ENCODE assay signal across 14 cellular contexts in the genomic region with DNA sequence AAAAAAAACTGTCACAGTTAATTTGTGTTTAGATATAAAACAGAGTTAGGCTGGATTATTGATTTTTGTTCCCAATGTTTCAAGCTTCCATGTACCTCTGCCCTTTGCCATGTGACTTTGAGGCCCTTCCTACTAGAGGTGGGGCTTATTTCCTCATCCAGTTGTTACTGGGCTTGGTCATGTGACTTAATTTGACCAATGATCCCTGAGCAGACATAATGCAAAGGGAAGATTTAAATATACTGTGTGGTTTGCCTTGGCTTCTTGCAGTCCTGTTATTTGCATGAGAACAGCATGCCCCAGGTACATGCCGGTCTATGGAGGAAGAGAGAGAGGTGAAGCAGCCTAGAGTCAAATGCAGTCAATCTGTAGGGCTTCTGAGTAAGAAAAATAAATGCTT.
"Had no signal": no experiment of that assay in that cellular context is flagged by ENCODE, and none has a peak within 500 bp of the region (broad histone marks: within the 10 kb centered on the region; RNA-seq: fewer than 3 reads in every experiment).

No MANE protein-coding gene starts in this region.

- DNase-seq: activated CD4-positive, alpha-beta T cell treated with anti-CD3 and anti-CD28 coated beads, Interleukin-2, amount 50 U/mL, for 4 hours; activated gamma-delta T cell treated with Interleukin-2 at 50 U/mL for 16 hours; effector CD8-positive, alpha-beta T cell; esophagus squamous epithelium; left lung; midbrain; nephron progenitor cell; nucleus accumbens; retina; stimulated activated CD4-positive, alpha-beta T cell treated with anti-CD3 and anti-CD28 coated beads, Interleukin-12 subunit alpha, Interleukin-12 subunit beta, amount 100 ng/mL, for 4 hours; stimulated activated CD4-positive, alpha-beta T cell treated with anti-CD3 and anti-CD28 coated beads, Interleukin-1b, Interleukin-23, amount 100 ng/mL, for 48 hours; stimulated activated naive CD4-positive, alpha-beta T cell treated with Interleukin-2 at 50 U/mL for 16 hours; thyroid gland; WERI-Rb-1 had no signal

- H3K4me3 ChIP-seq: esophagus squamous epithelium, left lung, thyroid gland had no signal

- H3K9me3 ChIP-seq: esophagus squamous epithelium, left lung, thyroid gland had no signal

- H3K4me1 ChIP-seq: esophagus squamous epithelium, left lung, thyroid gland had no signal

- H3K27me3 ChIP-seq: left lung, thyroid gland had no signal

- H3K27ac ChIP-seq: esophagus squamous epithelium, left lung, thyroid gland, WERI-Rb-1 had no signal

- H3K36me3 ChIP-seq: esophagus squamous epithelium, left lung, thyroid gland, WERI-Rb-1 had no signal

- ATAC-seq: left lung had no signal
